In the genomic region with DNA sequence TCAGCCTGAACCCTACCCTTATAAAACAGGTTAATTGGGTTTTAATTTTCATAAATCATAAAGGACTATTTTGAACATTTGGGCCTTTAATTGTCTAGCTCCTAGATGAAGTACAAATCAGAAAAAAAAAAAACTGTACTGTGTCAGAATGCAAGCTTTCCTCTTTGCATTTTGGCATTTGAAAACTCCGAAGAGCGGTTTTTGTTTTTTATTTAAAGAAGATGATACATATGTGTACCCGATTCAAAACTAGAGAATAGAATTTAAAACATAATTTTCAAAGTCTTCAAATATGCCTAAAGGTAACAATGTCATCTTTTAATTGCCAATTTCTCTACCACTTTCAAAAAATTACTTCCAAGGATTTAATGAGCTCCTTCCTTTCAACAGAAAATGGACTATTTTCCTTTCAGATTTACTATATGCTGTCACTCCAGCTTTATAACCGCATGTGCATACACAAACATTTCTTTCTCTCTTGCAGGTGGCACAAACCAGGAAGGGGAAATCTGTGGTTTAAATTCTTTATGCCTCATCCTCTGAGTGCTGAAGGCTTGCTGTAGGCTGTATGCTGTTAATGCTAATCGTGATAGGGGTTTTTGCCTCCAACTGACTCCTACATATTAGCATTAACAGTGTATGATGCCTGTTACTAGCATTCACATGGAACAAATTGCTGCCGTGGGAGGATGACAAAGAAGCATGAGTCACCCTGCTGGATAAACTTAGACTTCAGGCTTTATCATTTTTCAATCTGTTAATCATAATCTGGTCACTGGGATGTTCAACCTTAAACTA, we compare ENCODE assay signal across 1 cellular context.
TF ChIP-seq lines count a peak whose summit lies in the region.

No MANE protein-coding gene starts in this region.

TF ChIP-seq in GM12878, 131 proteins besides CTCF, POLR2A, EP300 and RAD21 (continued from another document and continues in another):
- no peak for TF ChIP-seq NKRF (conservative IDR thresholded peaks at IDR 0.05)
- TF ChIP-seq, protein P1, sequence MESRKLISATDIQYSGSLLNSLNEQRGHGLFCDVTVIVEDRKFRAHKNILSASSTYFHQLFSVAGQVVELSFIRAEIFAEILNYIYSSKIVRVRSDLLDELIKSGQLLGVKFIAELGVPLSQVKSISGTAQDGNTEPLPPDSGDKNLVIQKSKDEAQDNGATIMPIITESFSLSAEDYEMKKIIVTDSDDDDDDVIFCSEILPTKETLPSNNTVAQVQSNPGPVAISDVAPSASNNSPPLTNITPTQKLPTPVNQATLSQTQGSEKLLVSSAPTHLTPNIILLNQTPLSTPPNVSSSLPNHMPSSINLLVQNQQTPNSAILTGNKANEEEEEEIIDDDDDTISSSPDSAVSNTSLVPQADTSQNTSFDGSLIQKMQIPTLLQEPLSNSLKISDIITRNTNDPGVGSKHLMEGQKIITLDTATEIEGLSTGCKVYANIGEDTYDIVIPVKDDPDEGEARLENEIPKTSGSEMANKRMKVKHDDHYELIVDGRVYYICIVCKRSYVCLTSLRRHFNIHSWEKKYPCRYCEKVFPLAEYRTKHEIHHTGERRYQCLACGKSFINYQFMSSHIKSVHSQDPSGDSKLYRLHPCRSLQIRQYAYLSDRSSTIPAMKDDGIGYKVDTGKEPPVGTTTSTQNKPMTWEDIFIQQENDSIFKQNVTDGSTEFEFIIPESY (IDR thresholded peaks at IDR 0.05), result no peak
- TF ChIP-seq IKZF2 (IDR thresholded peaks at IDR 0.05), result no peak
- TF ChIP-seq NR2C2 (IDR thresholded peaks at IDR 0.05; ENCODE audit: borderline replicate concordance, control insufficient read depth, insufficient read length, low read depth), result no peak
- TF ChIP-seq JUNB (IDR thresholded peaks at IDR 0.05), result peak; percentile 52
- TF ChIP-seq, protein P2, sequence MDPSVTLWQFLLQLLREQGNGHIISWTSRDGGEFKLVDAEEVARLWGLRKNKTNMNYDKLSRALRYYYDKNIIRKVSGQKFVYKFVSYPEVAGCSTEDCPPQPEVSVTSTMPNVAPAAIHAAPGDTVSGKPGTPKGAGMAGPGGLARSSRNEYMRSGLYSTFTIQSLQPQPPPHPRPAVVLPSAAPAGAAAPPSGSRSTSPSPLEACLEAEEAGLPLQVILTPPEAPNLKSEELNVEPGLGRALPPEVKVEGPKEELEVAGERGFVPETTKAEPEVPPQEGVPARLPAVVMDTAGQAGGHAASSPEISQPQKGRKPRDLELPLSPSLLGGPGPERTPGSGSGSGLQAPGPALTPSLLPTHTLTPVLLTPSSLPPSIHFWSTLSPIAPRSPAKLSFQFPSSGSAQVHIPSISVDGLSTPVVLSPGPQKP (IDR thresholded peaks at IDR 0.05; ENCODE audit: low read depth, low read length), result no peak
- TF ChIP-seq HDAC2 (IDR thresholded peaks at IDR 0.05), result no peak
- TF ChIP-seq, protein P3, sequence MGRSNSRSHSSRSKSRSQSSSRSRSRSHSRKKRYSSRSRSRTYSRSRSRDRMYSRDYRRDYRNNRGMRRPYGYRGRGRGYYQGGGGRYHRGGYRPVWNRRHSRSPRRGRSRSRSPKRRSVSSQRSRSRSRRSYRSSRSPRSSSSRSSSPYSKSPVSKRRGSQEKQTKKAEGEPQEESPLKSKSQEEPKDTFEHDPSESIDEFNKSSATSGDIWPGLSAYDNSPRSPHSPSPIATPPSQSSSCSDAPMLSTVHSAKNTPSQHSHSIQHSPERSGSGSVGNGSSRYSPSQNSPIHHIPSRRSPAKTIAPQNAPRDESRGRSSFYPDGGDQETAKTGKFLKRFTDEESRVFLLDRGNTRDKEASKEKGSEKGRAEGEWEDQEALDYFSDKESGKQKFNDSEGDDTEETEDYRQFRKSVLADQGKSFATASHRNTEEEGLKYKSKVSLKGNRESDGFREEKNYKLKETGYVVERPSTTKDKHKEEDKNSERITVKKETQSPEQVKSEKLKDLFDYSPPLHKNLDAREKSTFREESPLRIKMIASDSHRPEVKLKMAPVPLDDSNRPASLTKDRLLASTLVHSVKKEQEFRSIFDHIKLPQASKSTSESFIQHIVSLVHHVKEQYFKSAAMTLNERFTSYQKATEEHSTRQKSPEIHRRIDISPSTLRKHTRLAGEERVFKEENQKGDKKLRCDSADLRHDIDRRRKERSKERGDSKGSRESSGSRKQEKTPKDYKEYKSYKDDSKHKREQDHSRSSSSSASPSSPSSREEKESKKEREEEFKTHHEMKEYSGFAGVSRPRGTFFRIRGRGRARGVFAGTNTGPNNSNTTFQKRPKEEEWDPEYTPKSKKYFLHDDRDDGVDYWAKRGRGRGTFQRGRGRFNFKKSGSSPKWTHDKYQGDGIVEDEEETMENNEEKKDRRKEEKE (IDR thresholded peaks at IDR 0.05), result no peak
- no peak for TF ChIP-seq ATF3 (IDR thresholded peaks at IDR 0.05; ENCODE audit: borderline replicate concordance, extremely low read depth, low read depth, low read length)
- TF ChIP-seq RELB (IDR thresholded peaks at IDR 0.05; ENCODE audit: low read depth), result no peak
- no peak for TF ChIP-seq HCFC1 (IDR thresholded peaks at IDR 0.05; ENCODE audit: low read length)
- TF ChIP-seq, protein P4, sequence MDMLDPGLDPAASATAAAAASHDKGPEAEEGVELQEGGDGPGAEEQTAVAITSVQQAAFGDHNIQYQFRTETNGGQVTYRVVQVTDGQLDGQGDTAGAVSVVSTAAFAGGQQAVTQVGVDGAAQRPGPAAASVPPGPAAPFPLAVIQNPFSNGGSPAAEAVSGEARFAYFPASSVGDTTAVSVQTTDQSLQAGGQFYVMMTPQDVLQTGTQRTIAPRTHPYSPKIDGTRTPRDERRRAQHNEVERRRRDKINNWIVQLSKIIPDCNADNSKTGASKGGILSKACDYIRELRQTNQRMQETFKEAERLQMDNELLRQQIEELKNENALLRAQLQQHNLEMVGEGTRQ (IDR thresholded peaks at IDR 0.05; ENCODE audit: borderline replicate concordance, low read depth, low read length), result no peak
- TF ChIP-seq ZSCAN29 (IDR thresholded peaks at IDR 0.05), result no peak
- TF ChIP-seq, protein P5, sequence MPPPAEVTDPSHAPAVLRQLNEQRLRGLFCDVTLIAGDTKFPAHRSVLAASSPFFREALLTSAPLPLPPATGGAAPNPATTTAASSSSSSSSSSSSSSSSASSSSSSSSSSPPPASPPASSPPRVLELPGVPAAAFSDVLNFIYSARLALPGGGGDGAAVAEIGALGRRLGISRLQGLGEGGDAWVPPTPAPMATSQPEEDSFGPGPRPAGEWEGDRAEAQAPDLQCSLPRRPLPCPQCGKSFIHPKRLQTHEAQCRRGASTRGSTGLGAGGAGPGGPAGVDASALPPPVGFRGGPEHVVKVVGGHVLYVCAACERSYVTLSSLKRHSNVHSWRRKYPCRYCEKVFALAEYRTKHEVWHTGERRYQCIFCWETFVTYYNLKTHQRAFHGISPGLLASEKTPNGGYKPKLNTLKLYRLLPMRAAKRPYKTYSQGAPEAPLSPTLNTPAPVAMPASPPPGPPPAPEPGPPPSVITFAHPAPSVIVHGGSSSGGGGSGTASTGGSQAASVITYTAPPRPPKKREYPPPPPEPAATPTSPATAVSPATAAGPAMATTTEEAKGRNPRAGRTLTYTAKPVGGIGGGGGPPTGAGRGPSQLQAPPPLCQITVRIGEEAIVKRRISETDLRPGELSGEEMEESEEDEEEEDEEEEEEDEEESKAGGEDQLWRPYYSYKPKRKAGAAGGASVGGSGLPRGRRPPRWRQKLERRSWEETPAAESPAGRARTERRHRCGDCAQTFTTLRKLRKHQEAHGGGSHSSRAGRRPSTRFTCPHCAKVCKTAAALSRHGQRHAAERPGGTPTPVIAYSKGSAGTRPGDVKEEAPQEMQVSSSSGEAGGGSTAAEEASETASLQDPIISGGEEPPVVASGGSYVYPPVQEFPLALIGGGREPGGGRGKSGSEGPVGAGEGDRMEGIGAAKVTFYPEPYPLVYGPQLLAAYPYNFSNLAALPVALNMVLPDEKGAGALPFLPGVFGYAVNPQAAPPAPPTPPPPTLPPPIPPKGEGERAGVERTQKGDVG (CRISPR knock-in tag; IDR thresholded peaks at IDR 0.05), result no peak
- no peak for TF ChIP-seq SUZ12 (IDR thresholded peaks at IDR 0.05; ENCODE audit: unreplicated experiment)
- TF ChIP-seq, protein P6, sequence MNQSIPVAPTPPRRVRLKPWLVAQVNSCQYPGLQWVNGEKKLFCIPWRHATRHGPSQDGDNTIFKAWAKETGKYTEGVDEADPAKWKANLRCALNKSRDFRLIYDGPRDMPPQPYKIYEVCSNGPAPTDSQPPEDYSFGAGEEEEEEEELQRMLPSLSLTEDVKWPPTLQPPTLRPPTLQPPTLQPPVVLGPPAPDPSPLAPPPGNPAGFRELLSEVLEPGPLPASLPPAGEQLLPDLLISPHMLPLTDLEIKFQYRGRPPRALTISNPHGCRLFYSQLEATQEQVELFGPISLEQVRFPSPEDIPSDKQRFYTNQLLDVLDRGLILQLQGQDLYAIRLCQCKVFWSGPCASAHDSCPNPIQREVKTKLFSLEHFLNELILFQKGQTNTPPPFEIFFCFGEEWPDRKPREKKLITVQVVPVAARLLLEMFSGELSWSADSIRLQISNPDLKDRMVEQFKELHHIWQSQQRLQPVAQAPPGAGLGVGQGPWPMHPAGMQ (IDR thresholded peaks at IDR 0.05; ENCODE audit: borderline replicate concordance), result no peak
- TF ChIP-seq CHD1 (IDR thresholded peaks at IDR 0.05; ENCODE audit: low read depth, low read length), result peak; percentile 90; the same call in 1 of the 2 replicates
- no peak for TF ChIP-seq TAF1 (IDR thresholded peaks at IDR 0.05; ENCODE audit: borderline replicate concordance, low read depth, low read length)
- no peak for TF ChIP-seq SREBF2 (IDR thresholded peaks at IDR 0.05; ENCODE audit: low read length)
- TF ChIP-seq MYB (IDR thresholded peaks at IDR 0.05; ENCODE audit: borderline replicate concordance, low read depth, low read length), result no peak
- no peak for TF ChIP-seq ZNF274 (IDR thresholded peaks at IDR 0.05; ENCODE audit: insufficient read depth, insufficient read length)
- no peak for TF ChIP-seq BMI1 (IDR thresholded peaks at IDR 0.05; ENCODE audit: borderline replicate concordance)
- TF ChIP-seq STAT3 (IDR thresholded peaks at IDR 0.05; ENCODE audit: low read depth, low read length), result no peak
- TF ChIP-seq, protein P7, sequence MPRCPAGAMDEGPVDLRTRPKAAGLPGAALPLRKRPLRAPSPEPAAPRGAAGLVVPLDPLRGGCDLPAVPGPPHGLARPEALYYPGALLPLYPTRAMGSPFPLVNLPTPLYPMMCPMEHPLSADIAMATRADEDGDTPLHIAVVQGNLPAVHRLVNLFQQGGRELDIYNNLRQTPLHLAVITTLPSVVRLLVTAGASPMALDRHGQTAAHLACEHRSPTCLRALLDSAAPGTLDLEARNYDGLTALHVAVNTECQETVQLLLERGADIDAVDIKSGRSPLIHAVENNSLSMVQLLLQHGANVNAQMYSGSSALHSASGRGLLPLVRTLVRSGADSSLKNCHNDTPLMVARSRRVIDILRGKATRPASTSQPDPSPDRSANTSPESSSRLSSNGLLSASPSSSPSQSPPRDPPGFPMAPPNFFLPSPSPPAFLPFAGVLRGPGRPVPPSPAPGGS (IDR thresholded peaks at IDR 0.05; ENCODE audit: borderline replicate concordance, insufficient read depth, low read depth, low read length, poor library complexity, severe bottlenecking), result peak; percentile 54
- TF ChIP-seq ZBED1 (IDR thresholded peaks at IDR 0.05; ENCODE audit: borderline replicate concordance), result peak; percentile 91
- TF ChIP-seq BRCA1 (IDR thresholded peaks at IDR 0.05; ENCODE audit: low read depth, low read length), result no peak
- TF ChIP-seq ZNF24 (IDR thresholded peaks at IDR 0.05), result no peak
- TF ChIP-seq CEBPZ (IDR thresholded peaks at IDR 0.05; ENCODE audit: low read depth, low read length), result no peak
- peak; percentile 7; the same call in 1 of the 2 replicates for TF ChIP-seq MXI1 (IDR thresholded peaks at IDR 0.05; ENCODE audit: low read depth, low read length)
- TF ChIP-seq CHD2 (IDR thresholded peaks at IDR 0.05; ENCODE audit: borderline replicate concordance, low read depth, low read length), result no peak
- TF ChIP-seq SP1 (IDR thresholded peaks at IDR 0.05; ENCODE audit: low read depth, low read length), result no peak
